In the genomic region with DNA sequence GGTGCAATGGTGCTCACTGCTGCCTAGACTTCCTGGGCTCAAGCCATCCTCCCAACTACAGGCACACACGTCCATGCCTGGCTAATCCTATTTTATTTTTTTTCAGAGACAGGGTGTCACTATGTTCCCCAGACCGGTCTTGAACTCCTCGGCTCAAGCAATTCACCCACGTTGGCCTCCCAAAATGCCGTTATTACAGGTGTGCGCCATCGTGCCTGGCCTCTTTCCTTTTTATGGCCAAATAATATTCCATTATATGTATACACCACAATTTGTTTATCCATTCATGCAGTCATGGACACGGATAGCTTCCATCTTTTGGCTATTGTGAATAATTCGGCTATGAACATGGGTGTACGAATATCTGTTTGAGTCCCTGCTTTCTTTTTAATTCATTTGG, we compare ENCODE assay signal across 9 cellular contexts. TPM values are rescaled to one million over a fixed set of nuclear protein-coding genes. Genes with fewer than 3 reads are reported as not detected.
A peak's percentile ranks its signal among the peaks of the same experiment; 100 is the strongest.
DNase-seq lines count a peak whose midpoint lies in the region; ATAC-seq and TF ChIP-seq lines count a peak whose summit lies in the region.
"Had no signal": no experiment of that assay in that cellular context is flagged by ENCODE, and none has a peak within 500 bp of the region (broad histone marks: within the 10 kb centered on the region; RNA-seq: fewer than 3 reads in every experiment).

No MANE protein-coding gene starts in this region.

- DNase-seq in MCF 10A (ENCODE audit: unreplicated experiment) (no peak), breast epithelium (ENCODE audit: low spot score in 2 of 2) (no peak), right lobe of liver (no peak), NCI-H526 treated with DMSO at 0.1 percent for 48 hours (lab: John Stamatoyannopoulos, UW) (no peak), hypothalamus (lab: John Stamatoyannopoulos, UW) (no peak)
- peak; percentile 13 to 17 for DNase-seq in activated T-cell treated with anti-CD3 and anti-CD28 coated beads, Interleukin-2, amount 50 U/mL, for 48 hours

- H3K27ac Mint-ChIP-seq in MCF 10A (ENCODE audit: low read depth, unreplicated experiment): peak overlapping the region; percentile 80

- H3K27me3 Mint-ChIP-seq in MCF 10A (ENCODE audit: insufficient read depth, unreplicated experiment): no peaks in the 10 kb centered on the region

- 94% methylated on average over 9 of the region's 10 CpGs for WGBS in right lobe of liver (ENCODE audit: insufficient coverage, low coverage, low lambda C conversion rate, missing lambda C conversion rate)

- TF ChIP-seq CTCF in MCF 10A (IDR thresholded peaks at IDR 0.05; ENCODE audit: unreplicated experiment): no peak
- no peak for TF ChIP-seq CTCF in breast epithelium (IDR thresholded peaks at IDR 0.05)
- no peak for TF ChIP-seq CTCF in right lobe of liver (IDR thresholded peaks at IDR 0.05)

- H3K4me3 Mint-ChIP-seq in MCF 10A (ENCODE audit: unreplicated experiment): peak overlapping the region; percentile 77

- H3K27me3 ChIP-seq in breast epithelium: no peaks in the 10 kb centered on the region
- H3K27me3 ChIP-seq in right lobe of liver: no peaks in the 10 kb centered on the region
- no peaks in the 10 kb centered on the region for H3K27me3 ChIP-seq in stomach smooth muscle (ENCODE audit: control insufficient read depth in 1 of 2, insufficient read depth in 2 of 2, low read length in 2 of 2)

- TF ChIP-seq POLR2A in breast epithelium (IDR thresholded peaks at IDR 0.05): no peak
- TF ChIP-seq POLR2A in right lobe of liver (IDR thresholded peaks at IDR 0.05): no peak

- peak overlapping the region in 1 of 2 donors; percentile 63 for H3K9ac ChIP-seq in stomach smooth muscle (ENCODE audit: low read length in 2 of 2)

- peaks cover 27% of the 10 kb centered on the region for H3K36me3 Mint-ChIP-seq in MCF 10A (ENCODE audit: insufficient read depth, unreplicated experiment)

- no TSS peak for BruUV-seq in MCF 10A (replicated peaks; lab: Mats Ljungman, UMichigan)

- intact Hi-C loops in MCF 10A (cut with micrococcal nuclease): no loop called here
- intact Hi-C loops in breast epithelium (cut with DNase I; ENCODE audit: low total_unique reads): no loop called here
- intact Hi-C loops in right lobe of liver (cut with DNase I): no loop called here

- H3K4me3 ChIP-seq in breast epithelium (peak overlapping the region in 1 of 3 donors; percentile 98), right lobe of liver (no peak overlapping the region), stomach smooth muscle (ENCODE audit: low read length in 2 of 2) (no peak overlapping the region)

- peaks cover 24% of the 10 kb centered on the region for H3K4me1 Mint-ChIP-seq in MCF 10A (ENCODE audit: insufficient read depth, unreplicated experiment)

- POLR2A ChIA-PET in MCF 10A (lab: Yijun Ruan, JAX): interaction anchor here (0.6 to 1.9 kb wide), 7 partner anchors 49 to 971 kb away, joined by 3 to 9 read pairs (median 5); a partner anchor contains a TSS

- ATAC-seq in right lobe of liver (no peak), GM19324 (IDR thresholded peaks at IDR 0.05; ENCODE audit: low FRiP score, unreplicated experiment) (no peak)

- H3K36me3 ChIP-seq in breast epithelium (no peaks in the 10 kb centered on the region), right lobe of liver (peaks cover 0 to 11% (median 0%) of the 10 kb centered on the region in 4 donors), stomach smooth muscle (ENCODE audit: control insufficient read depth in 2 of 2, insufficient read depth in 2 of 2, low read length in 2 of 2) (no peaks in the 10 kb centered on the region)

- H3K9me3 Mint-ChIP-seq in MCF 10A (ENCODE audit: unreplicated experiment): no peaks in the 10 kb centered on the region

- H3K9me3 ChIP-seq in breast epithelium (no peaks in the 10 kb centered on the region), right lobe of liver (no peaks in the 10 kb centered on the region), stomach smooth muscle (ENCODE audit: control insufficient read depth in 2 of 2, low read length in 2 of 2) (no peaks in the 10 kb centered on the region)

- H3K27ac ChIP-seq in breast epithelium: no peak overlapping the region
- H3K27ac ChIP-seq in right lobe of liver: peak overlapping the region; percentile 52 to 67 (median 62)
- peak overlapping the region; percentile 75 for H3K27ac ChIP-seq in stomach smooth muscle (ENCODE audit: low read length)

- CTCF ChIA-PET in MCF 10A (lab: Yijun Ruan, JAX): interaction anchor here (0.6 kb wide), 1 partner anchor 8 kb away, joined by 3 read pairs; no protein-coding TSS in a partner anchor

- H3K4me1 ChIP-seq in breast epithelium (peaks cover 0 to 9% of the 10 kb centered on the region in 2 donors), right lobe of liver (peaks cover 0 to 63% (median 20%) of the 10 kb centered on the region in 4 donors), stomach smooth muscle (ENCODE audit: control insufficient read depth, insufficient read depth, low read length) (peaks cover 15% of the 10 kb centered on the region)

RNA-seq across cellular contexts. Expression of a gene that starts 1.0 kb away (rescaled TPM):
- total RNA-seq in MCF 10A (2022) (24.6 and 32.1 TPM in 2 replicates), breast epithelium (10 to 100 TPM; 16.5 to 32.4 (median 30.0) TPM), right lobe of liver (10 to 100 TPM in 5 of 6 experiments, 1 to 10 TPM in 1; 7.3 to 18.9 (median 14.8) TPM)

RNA-seq across cellular contexts. Expression of a gene that starts 5.7 kb away (rescaled TPM):
- not detected in 2 replicates for total RNA-seq in MCF 10A (2022)
- under 1 TPM in 2 of 3 donors, not detected in 1; 0.32 to 0.33 TPM for total RNA-seq in breast epithelium
- 1,000 to 10,000 TPM in 4 of 6 experiments, 100 to 1,000 TPM in 2; 376 to 1,846 (median 1,201) TPM for total RNA-seq in right lobe of liver
- total RNA-seq: myocyte had no signal

RNA-seq across cellular contexts. Expression of a gene that starts 22.9 kb away (rescaled TPM):
- not detected in 2 replicates for total RNA-seq in MCF 10A (2022)
- 1 to 10 TPM in 1 of 3 donors, under 1 TPM in 2; 0.64 to 6.6 (median 0.88) TPM for total RNA-seq in breast epithelium
- 1,000 to 10,000 TPM in 3 of 6 experiments, 100 to 1,000 TPM in 3; 742 to 1,822 (median 982) TPM for total RNA-seq in right lobe of liver
- total RNA-seq: myocyte had no signal

RNA-seq across cellular contexts. Expression of a gene that starts 58.8 kb away (rescaled TPM):
- total RNA-seq in MCF 10A (2022) (0.58 and 2.9 TPM in 2 replicates), breast epithelium (1 to 10 TPM; 5.6 to 9.5 (median 5.8) TPM), right lobe of liver (1,000 to 10,000 TPM; 1,573 to 4,137 (median 3,531) TPM)

Comparison
In these comparisons a context has a peak if more than half of its experiments do, and no peak if none do; other contexts are left out.
1. DNase-seq: peak in activated T-cell treated with anti-CD3 and anti-CD28 coated beads, Interleukin-2, amount 50 U/mL, for 48 hours (2 of 2); none in MCF 10A (single experiment), breast epithelium (0 of 2), right lobe of liver (0 of 3), NCI-H526 treated with DMSO at 0.1 percent for 48 hours (single experiment) and hypothalamus (0 of 51).
2. H3K27ac ChIP-seq: peak in right lobe of liver (3 of 3) and stomach smooth muscle (single experiment); none in breast epithelium (0 of 2).
3. RNA of a gene that starts 5.7 kb away (total RNA-seq): 376 to 1,846 TPM in right lobe of liver; 0.32 to 0.33 TPM in breast epithelium and not detected in MCF 10A; every median in the first group is over 100 times any median in the second.
4. RNA of a gene that starts 22.9 kb away (total RNA-seq): 742 to 1,822 TPM in right lobe of liver; 0.64 to 6.6 TPM in breast epithelium and not detected in MCF 10A; every median in the first group is over 10 times any median in the second.